Comparison of ENCODE assay signal across 1 cellular context in the genomic region with DNA sequence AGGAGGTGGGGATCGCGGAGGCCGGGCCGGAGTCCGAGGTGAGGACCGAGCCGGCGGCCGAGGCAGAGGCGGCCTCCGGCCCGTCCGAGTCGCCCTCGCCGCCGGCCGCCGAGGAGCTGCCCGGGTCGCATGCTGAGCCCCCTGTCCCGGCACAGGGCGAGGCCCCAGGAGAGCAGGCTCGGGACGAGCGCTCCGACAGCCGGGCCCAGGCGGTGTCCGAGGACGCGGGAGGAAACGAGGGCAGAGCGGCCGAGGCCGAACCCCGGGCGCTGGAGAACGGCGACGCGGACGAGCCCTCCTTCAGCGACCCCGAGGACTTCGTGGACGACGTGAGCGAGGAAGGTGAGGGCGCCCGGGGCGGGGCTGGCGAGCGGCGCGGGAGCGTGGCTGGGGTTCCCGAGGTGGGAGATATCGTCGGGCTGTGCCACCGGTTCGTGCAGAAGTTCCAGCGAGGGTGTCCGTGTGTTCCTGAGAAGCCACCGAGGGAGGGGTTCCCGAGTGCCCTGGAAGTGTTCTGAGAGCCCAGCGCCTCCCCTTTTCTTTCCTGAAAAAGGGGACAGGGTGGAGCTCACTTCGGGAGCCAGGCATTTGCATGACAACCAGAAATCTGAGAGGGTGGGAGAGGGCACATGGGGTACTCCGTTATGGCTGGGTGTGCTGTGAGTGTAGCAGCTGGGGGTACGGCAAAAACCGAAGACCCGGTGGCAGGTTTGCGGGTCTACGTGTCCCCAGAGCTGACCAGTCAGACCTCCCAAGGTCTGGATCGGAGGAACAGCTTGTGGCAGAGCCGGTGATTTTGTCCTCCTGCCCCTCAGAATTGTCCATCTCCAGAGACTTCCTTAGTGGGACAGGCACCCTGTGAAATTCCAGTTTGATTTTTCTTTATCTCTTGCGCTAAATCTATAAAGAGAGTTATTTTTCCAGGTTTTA.
TF ChIP-seq lines count a peak whose summit lies in the region.

No MANE protein-coding gene starts in this region.

TF ChIP-seq in HepG2, 621 proteins besides CTCF, POLR2A, EP300 and RAD21 (continued from another document and continues in another):
- TF ChIP-seq, protein P1, sequence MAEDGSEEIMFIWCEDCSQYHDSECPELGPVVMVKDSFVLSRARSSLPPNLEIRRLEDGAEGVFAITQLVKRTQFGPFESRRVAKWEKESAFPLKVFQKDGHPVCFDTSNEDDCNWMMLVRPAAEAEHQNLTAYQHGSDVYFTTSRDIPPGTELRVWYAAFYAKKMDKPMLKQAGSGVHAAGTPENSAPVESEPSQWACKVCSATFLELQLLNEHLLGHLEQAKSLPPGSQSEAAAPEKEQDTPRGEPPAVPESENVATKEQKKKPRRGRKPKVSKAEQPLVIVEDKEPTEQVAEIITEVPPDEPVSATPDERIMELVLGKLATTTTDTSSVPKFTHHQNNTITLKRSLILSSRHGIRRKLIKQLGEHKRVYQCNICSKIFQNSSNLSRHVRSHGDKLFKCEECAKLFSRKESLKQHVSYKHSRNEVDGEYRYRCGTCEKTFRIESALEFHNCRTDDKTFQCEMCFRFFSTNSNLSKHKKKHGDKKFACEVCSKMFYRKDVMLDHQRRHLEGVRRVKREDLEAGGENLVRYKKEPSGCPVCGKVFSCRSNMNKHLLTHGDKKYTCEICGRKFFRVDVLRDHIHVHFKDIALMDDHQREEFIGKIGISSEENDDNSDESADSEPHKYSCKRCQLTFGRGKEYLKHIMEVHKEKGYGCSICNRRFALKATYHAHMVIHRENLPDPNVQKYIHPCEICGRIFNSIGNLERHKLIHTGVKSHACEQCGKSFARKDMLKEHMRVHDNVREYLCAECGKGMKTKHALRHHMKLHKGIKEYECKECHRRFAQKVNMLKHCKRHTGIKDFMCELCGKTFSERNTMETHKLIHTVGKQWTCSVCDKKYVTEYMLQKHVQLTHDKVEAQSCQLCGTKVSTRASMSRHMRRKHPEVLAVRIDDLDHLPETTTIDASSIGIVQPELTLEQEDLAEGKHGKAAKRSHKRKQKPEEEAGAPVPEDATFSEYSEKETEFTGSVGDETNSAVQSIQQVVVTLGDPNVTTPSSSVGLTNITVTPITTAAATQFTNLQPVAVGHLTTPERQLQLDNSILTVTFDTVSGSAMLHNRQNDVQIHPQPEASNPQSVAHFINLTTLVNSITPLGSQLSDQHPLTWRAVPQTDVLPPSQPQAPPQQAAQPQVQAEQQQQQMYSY (CRISPR knock-in tag; IDR thresholded peaks at IDR 0.05) = no peak; the same call in 1 of the 2 replicates
- TF ChIP-seq ZNF160 (CRISPR knock-in tag; IDR thresholded peaks at IDR 0.05) (0 out of 2 replicates have a peak, but pooled peaks have one; percentile 25), BRD4 (CRISPR knock-in tag; IDR thresholded peaks at IDR 0.05) (no peak), ZNF142 (CRISPR knock-in tag; IDR thresholded peaks at IDR 0.05) (no peak), ZNF335 (CRISPR knock-in tag; IDR thresholded peaks at IDR 0.05) (no peak), EEA1 (CRISPR knock-in tag; IDR thresholded peaks at IDR 0.05; ENCODE audit: borderline replicate concordance) (peak; percentile 40; the same call in 1 of the 2 replicates), ZNF350 (CRISPR knock-in tag; IDR thresholded peaks at IDR 0.05; ENCODE audit: borderline replicate concordance, low read depth) (0 out of 2 replicates have a peak, but pooled peaks have one; percentile 18), SMAD1 (CRISPR knock-in tag; IDR thresholded peaks at IDR 0.05; ENCODE audit: borderline replicate concordance, low read depth) (0 out of 2 replicates have a peak, but pooled peaks have one; percentile 26), CEBPG (CRISPR knock-in tag; IDR thresholded peaks at IDR 0.05) (no peak), ZNF850 (CRISPR knock-in tag; conservative IDR thresholded peaks at IDR 0.05) (peak; percentile 75; the same call in 1 of the 2 replicates), CENPX (CRISPR knock-in tag; IDR thresholded peaks at IDR 0.05) (no peak), ZNF543 (CRISPR knock-in tag; IDR thresholded peaks at IDR 0.05) (no peak), RFX1 (IDR thresholded peaks at IDR 0.05) (no peak), PAF1 (CRISPR knock-in tag; IDR thresholded peaks at IDR 0.05) (no peak), JDP2 (CRISPR knock-in tag; IDR thresholded peaks at IDR 0.05; ENCODE audit: borderline replicate concordance) (0 out of 2 replicates have a peak, but pooled peaks have one; percentile 4), ZNF878 (CRISPR knock-in tag; IDR thresholded peaks at IDR 0.05) (no peak), PRDM10 (CRISPR knock-in tag; IDR thresholded peaks at IDR 0.05; ENCODE audit: low read depth) (peak; percentile 55; the same call in 1 of the 2 replicates), TEF (CRISPR knock-in tag; IDR thresholded peaks at IDR 0.05) (no peak), KAT7 (CRISPR knock-in tag; IDR thresholded peaks at IDR 0.05; ENCODE audit: borderline replicate concordance) (0 out of 2 replicates have a peak, but pooled peaks have one; percentile 32), EHMT2 (IDR thresholded peaks at IDR 0.05; ENCODE audit: borderline replicate concordance, low read depth, low read length) (no peak), ZFY (CRISPR knock-in tag; IDR thresholded peaks at IDR 0.05) (peak; percentile 38; the same call in 1 of the 2 replicates), CBX2 (IDR thresholded peaks at IDR 0.05; ENCODE audit: low read depth, low read length) (no peak), CBX2 (CRISPR knock-in tag; IDR thresholded peaks at IDR 0.05; ENCODE audit: low read depth) (no peak), XRCC5 (optimal IDR thresholded peaks at IDR 0.05; ENCODE audit: low read length) (no peak), ZSCAN12 (CRISPR knock-in tag; IDR thresholded peaks at IDR 0.05) (0 out of 2 replicates have a peak, but pooled peaks have one; percentile 40)
- TF ChIP-seq, protein P2, sequence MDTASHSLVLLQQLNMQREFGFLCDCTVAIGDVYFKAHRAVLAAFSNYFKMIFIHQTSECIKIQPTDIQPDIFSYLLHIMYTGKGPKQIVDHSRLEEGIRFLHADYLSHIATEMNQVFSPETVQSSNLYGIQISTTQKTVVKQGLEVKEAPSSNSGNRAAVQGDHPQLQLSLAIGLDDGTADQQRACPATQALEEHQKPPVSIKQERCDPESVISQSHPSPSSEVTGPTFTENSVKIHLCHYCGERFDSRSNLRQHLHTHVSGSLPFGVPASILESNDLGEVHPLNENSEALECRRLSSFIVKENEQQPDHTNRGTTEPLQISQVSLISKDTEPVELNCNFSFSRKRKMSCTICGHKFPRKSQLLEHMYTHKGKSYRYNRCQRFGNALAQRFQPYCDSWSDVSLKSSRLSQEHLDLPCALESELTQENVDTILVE (CRISPR knock-in tag; IDR thresholded peaks at IDR 0.05) = no peak
- TF ChIP-seq, protein P3, sequence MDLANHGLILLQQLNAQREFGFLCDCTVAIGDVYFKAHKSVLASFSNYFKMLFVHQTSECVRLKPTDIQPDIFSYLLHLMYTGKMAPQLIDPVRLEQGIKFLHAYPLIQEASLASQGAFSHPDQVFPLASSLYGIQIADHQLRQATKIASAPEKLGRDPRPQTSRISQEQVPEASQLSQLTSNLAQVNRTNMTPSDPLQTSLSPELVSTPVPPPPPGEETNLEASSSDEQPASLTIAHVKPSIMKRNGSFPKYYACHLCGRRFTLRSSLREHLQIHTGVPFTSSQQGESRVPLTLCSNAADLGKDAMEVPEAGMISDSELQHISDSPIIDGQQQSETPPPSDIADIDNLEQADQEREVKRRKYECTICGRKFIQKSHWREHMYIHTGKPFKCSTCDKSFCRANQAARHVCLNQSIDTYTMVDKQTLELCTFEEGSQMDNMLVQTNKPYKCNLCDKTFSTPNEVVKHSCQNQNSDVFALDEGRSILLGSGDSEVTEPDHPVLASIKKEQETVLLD (CRISPR knock-in tag; IDR thresholded peaks at IDR 0.05; ENCODE audit: low read depth) = no peak
- TF ChIP-seq, protein P4, sequence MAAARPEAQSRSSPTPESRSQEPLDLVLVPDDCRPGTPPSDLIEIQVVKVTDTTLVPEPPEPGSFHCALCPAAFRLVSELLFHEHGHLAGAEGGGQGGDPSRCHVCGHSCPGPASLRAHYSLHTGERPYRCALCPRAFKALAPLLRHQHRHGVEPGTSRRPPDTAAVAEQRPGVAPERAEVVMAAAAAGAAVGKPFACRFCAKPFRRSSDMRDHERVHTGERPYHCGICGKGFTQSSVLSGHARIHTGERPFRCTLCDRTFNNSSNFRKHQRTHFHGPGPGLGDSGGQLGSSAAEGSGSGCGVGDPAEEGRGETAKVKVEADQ (CRISPR knock-in tag; IDR thresholded peaks at IDR 0.05; ENCODE audit: borderline replicate concordance) = no peak
